ENCODE assay signal across 30 cellular contexts in genomic region chr7:32212321-32212720, GRCh38.
"Had no signal": no experiment of that assay in that cellular context is flagged by ENCODE, and none has a peak within 500 bp of the region (broad histone marks: within the 10 kb centered on the region; RNA-seq: fewer than 3 reads in every experiment).

No MANE protein-coding gene starts in this region.

- DNase-seq: activated CD4-positive, alpha-beta memory T cell treated with anti-CD3 and anti-CD28 coated beads, Interleukin-2, amount 10 ng/mL, durations not matched to agents 7 days and 5 days; activated CD4-positive, alpha-beta T cell treated with anti-CD3 and anti-CD28 coated beads for 1 hour; activated CD4-positive, alpha-beta T cell treated with anti-CD3 and anti-CD28 coated beads for 36 hours; activated CD4-positive, alpha-beta T cell treated with anti-CD3 and anti-CD28 coated beads for 48 hours; activated CD4-positive, alpha-beta T cell treated with anti-CD3 and anti-CD28 coated beads, Interleukin-2, amount 50 U/mL, for 1 hour; activated CD4-positive, alpha-beta T cell treated with anti-CD3 and anti-CD28 coated beads, Interleukin-2, amount 50 U/mL, for 4 hours; activated CD4-positive, CD25-positive, alpha-beta regulatory T cell; activated CD8-positive, alpha-beta memory T cell treated with anti-CD3 and anti-CD28 coated beads for 24 hours; activated CD8-positive, alpha-beta memory T cell treated with anti-CD3 and anti-CD28 coated beads, Interleukin-2, amount 10 ng/mL, durations not matched to agents 7 days and 5 days; activated CD8-positive, alpha-beta memory T cell treated with anti-CD3 and anti-CD28 coated beads, Interleukin-2, amount 50 U/mL, for 48 hours; activated CD8-positive, alpha-beta T cell treated with anti-CD3 and anti-CD28 coated beads, Interleukin-2, amount 10 ng/mL, durations not matched to agents 7 days and 5 days; activated effector memory CD4-positive, alpha-beta T cell treated with Interleukin-2 at 50 U/mL for 16 hours; activated gamma-delta T cell; activated naive CD4-positive, alpha-beta T cell treated with anti-CD3 and anti-CD28 coated beads, Interleukin-2, amount 10 ng/mL, durations not matched to agents 7 days and 5 days; activated naive CD4-positive, alpha-beta T cell treated with Interleukin-2 at 50 U/mL for 16 hours; activated naive CD8-positive, alpha-beta T cell treated with anti-CD3 and anti-CD28 coated beads, Interleukin-2, amount 10 ng/mL, durations not matched to agents 7 days and 5 days; activated naive CD8-positive, alpha-beta T cell treated with anti-CD3 and anti-CD28 coated beads, Interleukin-2, amount 50 U/mL, for 24 hours; activated T-cell treated with anti-CD3 and anti-CD28 coated beads, Interleukin-2, amount 50 U/mL, for 24 hours; activated T-cell treated with anti-CD3 and anti-CD28 coated beads, Interleukin-2, amount 50 U/mL, for 48 hours; amygdala; anterior cingulate cortex; central memory CD4-positive, alpha-beta T cell; T-cell; T-helper 17 cell; T-helper 9 cell had no signal

- H3K27me3 ChIP-seq: ascending aorta had no signal

- H3K9me3 ChIP-seq: ascending aorta had no signal

- H3K4me3 ChIP-seq: ascending aorta, cardiac muscle cell had no signal

- H3K4me1 ChIP-seq: ascending aorta had no signal

- H3K27ac ChIP-seq: ascending aorta, cardiac muscle cell, VCaP had no signal

- H3K36me3 ChIP-seq: ascending aorta, cardiac muscle cell had no signal

- ATAC-seq: activated CD4-positive, alpha-beta T cell treated with anti-CD3 and anti-CD28 coated beads for 36 hours; activated CD4-positive, CD25-positive, alpha-beta regulatory T cell treated with anti-CD3 and anti-CD28 coated beads, Interleukin-2, amount 50 U/mL, for 24 hours; activated CD8-positive, alpha-beta memory T cell treated with anti-CD3 and anti-CD28 coated beads, Interleukin-2, amount 10 ng/mL, durations not matched to agents 7 days and 5 days; activated CD8-positive, alpha-beta T cell treated with anti-CD3 and anti-CD28 coated beads, Interleukin-2, amount 10 ng/mL, durations not matched to agents 7 days and 5 days; activated naive CD8-positive, alpha-beta T cell treated with anti-CD3 and anti-CD28 coated beads, Interleukin-2, amount 50 U/mL, for 24 hours; T-cell; T-helper 17 cell; WTC11 had no signal
